ENCODE assay signal across 8 cellular contexts in the genomic region with DNA sequence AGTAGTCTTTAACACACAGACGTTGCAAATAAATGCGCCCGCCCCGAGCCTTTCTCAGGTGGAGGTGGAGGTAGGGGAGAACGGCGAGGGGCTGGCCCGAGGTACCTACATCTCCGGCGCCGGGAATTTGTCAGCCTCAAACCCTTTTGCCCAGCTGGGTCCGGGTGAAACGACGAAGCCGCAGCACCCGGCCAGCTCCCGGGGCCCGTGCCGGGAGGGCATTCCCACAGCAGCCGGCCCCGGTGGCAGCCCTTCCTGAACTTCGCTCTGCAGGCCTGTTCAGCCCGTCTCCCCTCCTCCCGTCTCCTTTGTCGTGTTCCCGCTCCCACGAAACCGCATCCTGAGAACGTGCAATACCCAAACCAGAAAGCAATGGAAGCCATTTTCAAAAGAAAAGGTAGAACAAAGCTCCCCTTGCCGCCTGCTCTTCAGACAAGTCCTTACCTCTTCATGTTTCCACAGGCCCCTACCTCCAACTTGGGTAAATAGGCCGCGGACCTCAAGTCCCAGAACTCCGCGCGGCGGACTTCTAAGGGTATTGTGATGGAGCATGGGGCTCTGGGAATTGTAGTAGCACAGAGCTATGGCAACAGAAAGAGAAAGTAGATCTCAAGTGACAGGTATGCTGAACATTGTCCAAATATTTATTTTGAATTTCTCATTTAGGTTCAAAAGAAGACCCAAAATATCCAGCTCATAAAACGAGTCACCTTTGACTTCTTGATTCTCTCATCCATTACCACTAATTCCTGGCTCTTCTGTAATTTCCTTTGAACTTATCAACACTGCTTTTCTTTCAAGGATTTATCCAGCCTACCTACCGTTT. TPM values are rescaled to one million over a fixed set of nuclear protein-coding genes. Genes with fewer than 3 reads are reported as not detected.
A peak's percentile ranks its signal among the peaks of the same experiment; 100 is the strongest.
DNase-seq lines count a peak whose midpoint lies in the region; ATAC-seq and TF ChIP-seq lines count a peak whose summit lies in the region.

A gene (minus strand): TSS at position 501 of the 826 bp plus-strand sequence. CDS start 49 bp downstream, at position 452.

- peak within 1 kb of the TSS; percentile 49 for H4K5ac ChIP-seq in H9 (ENCODE audit: insufficient read length, low read depth, low read length)

- no peak within 1 kb of the TSS for H2BK15ac ChIP-seq in H9 (ENCODE audit: low read depth, low read length)

- no peak for TF ChIP-seq CTCF in H9 (conservative IDR thresholded peaks at IDR 0.05)
- TF ChIP-seq CTCF in Loucy (conservative IDR thresholded peaks at IDR 0.05; ENCODE audit: low read length), result no peak
- no peak for TF ChIP-seq CTCF in foreskin keratinocyte (conservative IDR thresholded peaks at IDR 0.05)
- TF ChIP-seq CTCF in neural cell (IDR thresholded peaks at IDR 0.05; ENCODE audit: poor library complexity, severe bottlenecking), result no peak

- H3K79me2 ChIP-seq in H9 (ENCODE audit: insufficient read depth, low read length), result no peaks in the 10 kb centered on the region
- H3K79me2 ChIP-seq in Loucy (ENCODE audit: insufficient read depth, low read length), result peaks cover 31% of the 10 kb centered on the region
- H3K79me2 ChIP-seq in neural cell (replicated peaks; ENCODE audit: insufficient read depth, low read length), result peaks cover 12% of the 10 kb centered on the region

- H3K36me3 ChIP-seq in Loucy (ENCODE audit: insufficient read depth, low read length), result peaks cover 16% of the 10 kb centered on the region; the same call in 1 of the 2 replicates
- no peaks in the 10 kb centered on the region for H3K36me3 ChIP-seq in neural cell (ENCODE audit: insufficient read depth, low read length)
- H3K36me3 ChIP-seq in stomach smooth muscle (ENCODE audit: control insufficient read depth in 2 of 2, insufficient read depth in 2 of 2, low read length in 2 of 2), result peaks cover 4 to 14% of the 10 kb centered on the region in 2 donors

- no CpG with 5 or more reads among the region's 37 CpGs for WGBS in H9 (ENCODE audit: extremely low coverage, insufficient read length, low lambda C conversion rate)

- peak; percentile 97 for ATAC-seq in foreskin keratinocyte

- H3K4ac ChIP-seq in H9 (ENCODE audit: low read depth, low read length), result no peak within 1 kb of the TSS

- no peaks in the 10 kb centered on the region for H3K79me1 ChIP-seq in H9 (ENCODE audit: insufficient read depth, low read depth, low read length, poor library complexity, severe bottlenecking)

- H3K4me1 ChIP-seq in H9 (ENCODE audit: insufficient read depth, low read length) (no peaks in the 10 kb centered on the region), Loucy (ENCODE audit: insufficient read depth, low read length, poor library complexity, severe bottlenecking) (peaks cover 14% of the 10 kb centered on the region), foreskin keratinocyte (peaks cover 3% of the 10 kb centered on the region), stomach smooth muscle (ENCODE audit: control insufficient read depth, insufficient read depth, low read length) (peaks cover 4% of the 10 kb centered on the region)

- no peak within 1 kb of the TSS for H2BK20ac ChIP-seq in H9 (ENCODE audit: low read depth, low read length, poor library complexity, severe bottlenecking)

- peaks cover 3 to 13% of the 10 kb centered on the region in 2 experiments; a peak in 3 of 4 replicates for H3K4me1 Mint-ChIP-seq in H9

- H3F3A ChIP-seq in Loucy (ENCODE audit: low read depth), result no peaks in the 10 kb centered on the region
- H3F3A ChIP-seq in neural cell (ENCODE audit: insufficient read depth, low read length, poor library complexity, severe bottlenecking), result no peaks in the 10 kb centered on the region

- peak within 1 kb of the TSS; percentile 83 for H3K18ac ChIP-seq in H9 (ENCODE audit: insufficient read length, low read depth, low read length)

- peak within 1 kb of the TSS; percentile 53 for H3T11ph ChIP-seq in H9 (ENCODE audit: low read length)

- peak within 1 kb of the TSS; percentile 11 for H3K27ac ChIP-seq in H9 (ENCODE audit: insufficient read length, low read depth, low read length)
- H3K27ac ChIP-seq in foreskin keratinocyte, result peak within 1 kb of the TSS; percentile 47
- peak within 1 kb of the TSS; percentile 62 for H3K27ac ChIP-seq in neural cell (ENCODE audit: low read length)
- no peak within 1 kb of the TSS for H3K27ac ChIP-seq in stomach smooth muscle (ENCODE audit: low read length)

- H2AK5ac ChIP-seq in H9 (ENCODE audit: insufficient read length, low read length), result no peak within 1 kb of the TSS

- no peak within 1 kb of the TSS for H4K8ac ChIP-seq in H9 (replicated peaks; ENCODE audit: insufficient read length, low read depth, low read length)

- H3K27ac Mint-ChIP-seq in H9, result peak within 1 kb of the TSS; percentile 98 to 100 (median 99)

- H3K4me3 Mint-ChIP-seq in H9, result peak within 1 kb of the TSS; percentile 98 to 100

- H3K9me2 ChIP-seq in Loucy (replicated peaks; ENCODE audit: low read depth, low read length) (no peaks in the 10 kb centered on the region), neural cell (ENCODE audit: insufficient read depth, low read length) (no peaks in the 10 kb centered on the region)

- DNase-seq in EL (peak; percentile 68), H9 (peak; percentile 73), SIG-M5 treated with dmso at 0.1 percent for 504 hours (lab: John Stamatoyannopoulos, UW; ENCODE audit: unreplicated experiment) (peak; percentile 76), activated gamma-delta T cell (lab: John Stamatoyannopoulos, UW) (peak; percentile 17), foreskin keratinocyte (peak; percentile 45 to 72)

- peaks cover 31 to 37% (median 35%) of the 10 kb centered on the region in 3 experiments for H3K36me3 Mint-ChIP-seq in H9 (ENCODE audit: insufficient read depth in 1 of 3, low read depth in 3 of 3)

- peak within 1 kb of the TSS; percentile 97 for H3K9ac ChIP-seq in H9 (ENCODE audit: extremely low read depth, insufficient read length, low read length)
- H3K9ac ChIP-seq in Loucy (ENCODE audit: low read depth, low read length, poor library complexity, severe bottlenecking), result peak within 1 kb of the TSS; percentile 95
- H3K9ac ChIP-seq in neural cell (ENCODE audit: low read length), result peak within 1 kb of the TSS; percentile 78
- peak within 1 kb of the TSS; percentile 60 to 68 for H3K9ac ChIP-seq in stomach smooth muscle (ENCODE audit: low read length in 2 of 2)

- H3K4me2 ChIP-seq in H9 (ENCODE audit: insufficient read depth, insufficient read length, low read length), result peak within 1 kb of the TSS; percentile 64
- peak within 1 kb of the TSS; percentile 94 for H3K4me2 ChIP-seq in Loucy (ENCODE audit: low read depth, low read length, poor library complexity, severe bottlenecking)
- H3K4me2 ChIP-seq in neural cell (ENCODE audit: low read length), result peak within 1 kb of the TSS; percentile 88

- no peak within 1 kb of the TSS for H2BK120ac ChIP-seq in H9 (ENCODE audit: low read depth, low read length, poor library complexity, severe bottlenecking)

- no peaks in the 10 kb centered on the region for H3K9me3 ChIP-seq in H9 (ENCODE audit: control insufficient read depth, low read depth, low read length)
- no peaks in the 10 kb centered on the region for H3K9me3 ChIP-seq in Loucy (ENCODE audit: insufficient read depth, low read depth, low read length)
- H3K9me3 ChIP-seq in neural cell (ENCODE audit: low read length), result no peaks in the 10 kb centered on the region
- H3K9me3 ChIP-seq in stomach smooth muscle (ENCODE audit: control insufficient read depth in 2 of 2, low read length in 2 of 2), result no peaks in the 10 kb centered on the region

- no peaks in the 10 kb centered on the region for H3K27me3 Mint-ChIP-seq in H9 (ENCODE audit: low read depth)

- H4K20me1 ChIP-seq in H9 (ENCODE audit: control insufficient read depth, insufficient read depth, insufficient read length) (no peaks in the 10 kb centered on the region), Loucy (ENCODE audit: insufficient read depth, low read length, poor library complexity, severe bottlenecking) (peaks cover 7% of the 10 kb centered on the region), neural cell (ENCODE audit: insufficient read depth) (no peaks in the 10 kb centered on the region)

- H2AFZ ChIP-seq in H9 (ENCODE audit: low read length) (no peak within 1 kb of the TSS), Loucy (ENCODE audit: low read length) (peak within 1 kb of the TSS; percentile 96), neural cell (ENCODE audit: low read depth, low read length) (no peak within 1 kb of the TSS)

- no peak within 1 kb of the TSS for H2BK5ac ChIP-seq in H9 (ENCODE audit: insufficient read length, low read length)

- H3K56ac ChIP-seq in H9 (ENCODE audit: insufficient read length, low read depth, low read length), result no peak within 1 kb of the TSS

- peak within 1 kb of the TSS; percentile 96 for H3K14ac ChIP-seq in H9 (ENCODE audit: insufficient read depth, low read length)

- peaks cover 0 to 32% of the 10 kb centered on the region in 2 experiments; a peak in 3 of 5 replicates for H3K9me3 Mint-ChIP-seq in H9

- no peaks in the 10 kb centered on the region for H3K23me2 ChIP-seq in H9 (ENCODE audit: insufficient read length, low read depth, low read length, poor library complexity, severe bottlenecking)

- TF ChIP-seq EP300 in neural cell (conservative IDR thresholded peaks at IDR 0.05; ENCODE audit: poor library complexity, severe bottlenecking), result no peak

- no peak within 1 kb of the TSS for H2BK12ac ChIP-seq in H9 (ENCODE audit: insufficient read length, low read depth, low read length)

- TF ChIP-seq RAD21 in neural cell (conservative IDR thresholded peaks at IDR 0.05), result no peak

- peak within 1 kb of the TSS; percentile 93 for H3K4me3 ChIP-seq in Loucy (ENCODE audit: low read length, poor library complexity, severe bottlenecking)
- H3K4me3 ChIP-seq in neural cell (ENCODE audit: low read length), result peak within 1 kb of the TSS; percentile 75
- peak within 1 kb of the TSS; percentile 75 to 79 for H3K4me3 ChIP-seq in stomach smooth muscle (ENCODE audit: low read length in 2 of 2)

- no peak within 1 kb of the TSS for H4K91ac ChIP-seq in H9 (ENCODE audit: insufficient read length, low read depth, low read length)

- H3K23ac ChIP-seq in H9 (ENCODE audit: insufficient read length, low read depth, low read length), result no peak within 1 kb of the TSS

- H3K27me3 ChIP-seq in H9 (ENCODE audit: insufficient read depth, low read length) (no peaks in the 10 kb centered on the region), Loucy (ENCODE audit: insufficient read depth, low read length, poor library complexity, severe bottlenecking) (no peaks in the 10 kb centered on the region), foreskin keratinocyte (no peaks in the 10 kb centered on the region), neural cell (ENCODE audit: insufficient read depth, low read depth, low read length) (no peaks in the 10 kb centered on the region), stomach smooth muscle (ENCODE audit: control insufficient read depth in 1 of 2, insufficient read depth in 2 of 2, low read length in 2 of 2) (no peaks in the 10 kb centered on the region)

TF ChIP-seq in neural cell, 6 proteins besides CTCF, POLR2A, EP300 and RAD21 (continues in another document):
- TF ChIP-seq SMC3 (conservative IDR thresholded peaks at IDR 0.05; ENCODE audit: poor library complexity) (no peak), POLR2AphosphoS5 (IDR thresholded peaks at IDR 0.05) (peak; percentile 61)

RNA-seq across cellular contexts. Expression of the gene that starts here (rescaled TPM):
- total RNA-seq in H9 (2021), result 19.4 and 19.6 TPM in 2 replicates
- 16.0 and 16.5 TPM in 2 replicates for total RNA-seq in foreskin keratinocyte
- 3.5 and 4.0 TPM in 2 replicates for polyA plus RNA-seq in foreskin keratinocyte
- 11.0 and 11.5 TPM in 2 replicates for polyA plus RNA-seq in neural cell
- 36.8 and 42.3 TPM in 2 replicates for polyA minus RNA-seq in neural cell

Comparison
In these comparisons a context has a peak if more than half of its experiments do, and no peak if none do; other contexts are left out.
1. DNase-seq: peak in every context shown above with its lines; median percentile 76 in SIG-M5 treated with dmso at 0.1 percent for 504 hours; 73 in H9; 68 in EL; 58 in foreskin keratinocyte; 17 in activated gamma-delta T cell.